1 cellular context compared by ENCODE assay signal in the genomic region with DNA sequence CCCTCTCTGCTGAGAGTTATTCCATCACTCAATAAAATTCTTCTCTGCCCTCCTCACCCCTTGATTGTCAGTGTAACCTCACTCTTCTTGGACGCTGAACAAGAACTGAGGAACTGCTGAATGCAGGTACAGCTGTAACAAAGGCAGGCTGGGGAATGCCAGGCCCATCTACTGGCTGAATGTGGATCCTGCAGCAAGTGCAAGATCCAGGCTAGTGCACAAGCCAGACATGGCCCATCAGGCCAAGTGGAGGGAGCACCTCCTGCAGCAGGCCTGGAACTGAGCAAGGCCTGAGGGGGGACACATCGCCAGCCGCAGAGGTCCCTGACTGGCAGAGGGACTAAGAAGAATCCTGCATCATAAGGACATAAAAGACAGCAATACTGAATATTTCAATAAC.
TF ChIP-seq lines count a peak whose summit lies in the region.

No MANE protein-coding gene starts in this region.

TF ChIP-seq in HCT116, 20 proteins besides CTCF, POLR2A, EP300 and RAD21 (continued from another document):
- TF ChIP-seq, protein P1, sequence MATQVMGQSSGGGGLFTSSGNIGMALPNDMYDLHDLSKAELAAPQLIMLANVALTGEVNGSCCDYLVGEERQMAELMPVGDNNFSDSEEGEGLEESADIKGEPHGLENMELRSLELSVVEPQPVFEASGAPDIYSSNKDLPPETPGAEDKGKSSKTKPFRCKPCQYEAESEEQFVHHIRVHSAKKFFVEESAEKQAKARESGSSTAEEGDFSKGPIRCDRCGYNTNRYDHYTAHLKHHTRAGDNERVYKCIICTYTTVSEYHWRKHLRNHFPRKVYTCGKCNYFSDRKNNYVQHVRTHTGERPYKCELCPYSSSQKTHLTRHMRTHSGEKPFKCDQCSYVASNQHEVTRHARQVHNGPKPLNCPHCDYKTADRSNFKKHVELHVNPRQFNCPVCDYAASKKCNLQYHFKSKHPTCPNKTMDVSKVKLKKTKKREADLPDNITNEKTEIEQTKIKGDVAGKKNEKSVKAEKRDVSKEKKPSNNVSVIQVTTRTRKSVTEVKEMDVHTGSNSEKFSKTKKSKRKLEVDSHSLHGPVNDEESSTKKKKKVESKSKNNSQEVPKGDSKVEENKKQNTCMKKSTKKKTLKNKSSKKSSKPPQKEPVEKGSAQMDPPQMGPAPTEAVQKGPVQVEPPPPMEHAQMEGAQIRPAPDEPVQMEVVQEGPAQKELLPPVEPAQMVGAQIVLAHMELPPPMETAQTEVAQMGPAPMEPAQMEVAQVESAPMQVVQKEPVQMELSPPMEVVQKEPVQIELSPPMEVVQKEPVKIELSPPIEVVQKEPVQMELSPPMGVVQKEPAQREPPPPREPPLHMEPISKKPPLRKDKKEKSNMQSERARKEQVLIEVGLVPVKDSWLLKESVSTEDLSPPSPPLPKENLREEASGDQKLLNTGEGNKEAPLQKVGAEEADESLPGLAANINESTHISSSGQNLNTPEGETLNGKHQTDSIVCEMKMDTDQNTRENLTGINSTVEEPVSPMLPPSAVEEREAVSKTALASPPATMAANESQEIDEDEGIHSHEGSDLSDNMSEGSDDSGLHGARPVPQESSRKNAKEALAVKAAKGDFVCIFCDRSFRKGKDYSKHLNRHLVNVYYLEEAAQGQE (IDR thresholded peaks at IDR 0.05; ENCODE audit: low read depth) = no peak
- TF ChIP-seq YY1 (IDR thresholded peaks at IDR 0.05; ENCODE audit: extremely low read depth, insufficient replicate concordance, low read depth, low read length) = no peak
- no peak for TF ChIP-seq ELF1 (IDR thresholded peaks at IDR 0.05; ENCODE audit: borderline replicate concordance, low read depth)
- TF ChIP-seq, protein P2, sequence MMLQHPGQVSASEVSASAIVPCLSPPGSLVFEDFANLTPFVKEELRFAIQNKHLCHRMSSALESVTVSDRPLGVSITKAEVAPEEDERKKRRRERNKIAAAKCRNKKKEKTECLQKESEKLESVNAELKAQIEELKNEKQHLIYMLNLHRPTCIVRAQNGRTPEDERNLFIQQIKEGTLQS (IDR thresholded peaks at IDR 0.05) = no peak
- no peak for TF ChIP-seq POLR2AphosphoS5 (IDR thresholded peaks at IDR 0.05; ENCODE audit: low read depth, low read length)
- no peak for TF ChIP-seq SRF (IDR thresholded peaks at IDR 0.05; ENCODE audit: low read depth)
- no peak for TF ChIP-seq CEBPB (IDR thresholded peaks at IDR 0.05; ENCODE audit: low read depth)
- TF ChIP-seq EZH2phosphoT487 (IDR thresholded peaks at IDR 0.05; ENCODE audit: borderline replicate concordance) = no peak
- no peak for TF ChIP-seq TCF7L2 (IDR thresholded peaks at IDR 0.05; ENCODE audit: borderline replicate concordance, extremely low read depth, insufficient read depth, insufficient read length)
- no peak for TF ChIP-seq ZNF274 (IDR thresholded peaks at IDR 0.05; ENCODE audit: low read depth, low read length)
